ENCODE assay signal across 8 cellular contexts in genomic region chr16:1772362-1772907, GRCh38. TPM values are rescaled to one million over a fixed set of nuclear protein-coding genes. Genes with fewer than 3 reads are reported as not detected.
DNase-seq lines count a peak whose midpoint lies in the region; ATAC-seq, FAIRE-seq and TF ChIP-seq lines count a peak whose summit lies in the region.

EME2 (plus strand) TSS chr16:1772810; CDS start chr16:1773228, 418 bp downstream.

- H3K9ac ChIP-seq in mammary epithelial cell (ENCODE audit: insufficient read depth, low read length) (peak within 1 kb of the TSS; percentile 42), HepG2 (ENCODE audit: insufficient read depth, low read depth, low read length) (peak within 1 kb of the TSS; percentile 99)

- H3K4me3 ChIP-seq in mammary epithelial cell (replicated peaks in 1 of 3; ENCODE audit: insufficient read depth in 1 of 3, low read depth in 2 of 3, low read length in 3 of 3), result peak within 1 kb of the TSS; percentile 69 to 82 (median 70)
- H3K4me3 ChIP-seq in HepG2 (replicated peaks in 1 of 3; ENCODE audit: insufficient read depth in 1 of 3, low read depth in 2 of 3, low read length in 3 of 3), result peak within 1 kb of the TSS; percentile 94 to 96 (median 95)

- TF ChIP-seq RAD21 in HepG2 (CRISPR knock-in tag; IDR thresholded peaks at IDR 0.05), result no peak; the same call in none of the 2 replicates

- TF ChIP-seq CTCF in mammary epithelial cell (conservative IDR thresholded peaks at IDR 0.05 in 1 of 2, IDR thresholded peaks at IDR 0.05 in 1 of 2; ENCODE audit: extremely low read depth in 1 of 2, insufficient read depth in 1 of 2, low read depth in 1 of 2, low read length in 2 of 2), result no peak
- no peak for TF ChIP-seq CTCF in HepG2 (CRISPR knock-in tag; IDR thresholded peaks at IDR 0.05)

- H3K9me3 ChIP-seq in mammary epithelial cell (replicated peaks; ENCODE audit: insufficient read depth, low read length), result no peaks in the 10 kb centered on the region
- no peaks in the 10 kb centered on the region for H3K9me3 ChIP-seq in HepG2 (ENCODE audit: low read length)

- H3K27ac ChIP-seq in mammary epithelial cell (ENCODE audit: insufficient read depth, low read depth, low read length) (peak within 1 kb of the TSS; percentile 3), HepG2 (ENCODE audit: extremely low read length, insufficient read depth, low read length) (peak within 1 kb of the TSS; percentile 90)

- WGBS in mammary epithelial cell (ENCODE audit: low coverage, missing lambda C conversion rate), result 1% methylated on average over 20 of the region's 53 CpGs
- WGBS in HepG2 (ENCODE audit: low lambda C conversion rate), result 3% methylated on average over 15 of the region's 53 CpGs

- DNase-seq in ELR (ENCODE audit: low read depth) (peak; percentile 76), mammary epithelial cell (peak; percentile 55), HepG2 (ENCODE audit: low spot score) (peak; percentile 16)
- DNase-seq in stimulated activated CD8-positive, alpha-beta memory T cell treated with anti-CD3 and anti-CD28 coated beads, Interleukin-2, amount 100 ng/mL, for 48 hours (ENCODE audit: low read depth in 2 of 2), result peak; percentile 34 to 38

- FAIRE-seq in HepG2 (lab: Jason Lieb, UNC), result no peak

- CTCF ChIA-PET in mammary epithelial cell (lab: Charles Lee; ENCODE audit: low non-redundant PET) (no interaction called here), HepG2 (lab: Yijun Ruan, JAX; ENCODE audit: low intra/inter-chr PET ratio, low total read pairs) (interaction anchor here (1.8 to 2.2 kb wide), 2 partner anchors 40 to 51 kb away, joined by 9 to 11 read pairs; no protein-coding TSS in a partner anchor)

- BruUV-seq in mammary epithelial cell (replicated peaks; lab: Mats Ljungman, UMichigan) (no TSS peak), HepG2 (replicated peaks; lab: Mats Ljungman, UMichigan) (no TSS peak)

- peak; percentile 1 for ATAC-seq in HG03045 (IDR thresholded peaks at IDR 0.05; ENCODE audit: unreplicated experiment)
- ATAC-seq in HepG2, result peak; percentile 2
- no peak for ATAC-seq in HG02938 (IDR thresholded peaks at IDR 0.05; ENCODE audit: unreplicated experiment)
- no peak for ATAC-seq in GM21367 (IDR thresholded peaks at IDR 0.05; ENCODE audit: unreplicated experiment)

- H3K4me2 ChIP-seq in mammary epithelial cell (ENCODE audit: insufficient read depth, low read depth, low read length) (peak within 1 kb of the TSS; percentile 92), HepG2 (ENCODE audit: low read depth, low read length) (peak within 1 kb of the TSS; percentile 91)

- in situ Hi-C loops in mammary epithelial cell (cut with MboI; ENCODE audit: low sequenced_read_pairs in 2 of 2), result no loop called here
- in situ Hi-C loops in HepG2 (cut with HindIII; ENCODE audit: extremely low pct_ligation_motif_present, low pct_unique_long_range_greater_than_20kb), result no loop called here

- TF ChIP-seq POLR2A in HepG2 (IDR thresholded peaks at IDR 0.05; ENCODE audit: insufficient read depth in 1 of 2, low read depth in 2 of 2, low read length in 2 of 2), result no peak

- peak within 1 kb of the TSS; percentile 83 for H2AFZ ChIP-seq in mammary epithelial cell (ENCODE audit: low read depth, low read length)
- no peak within 1 kb of the TSS for H2AFZ ChIP-seq in HepG2 (ENCODE audit: low read length)

- H3K79me2 ChIP-seq in mammary epithelial cell (ENCODE audit: insufficient read depth, low read length) (peaks cover 48% of the 10 kb centered on the region), HepG2 (ENCODE audit: insufficient read depth, low read length) (peaks cover 30% of the 10 kb centered on the region)

- H3K4me1 ChIP-seq in mammary epithelial cell (ENCODE audit: insufficient read depth, low read length) (peaks cover 31% of the 10 kb centered on the region), HepG2 (ENCODE audit: insufficient read depth, low read length) (peaks cover 12% of the 10 kb centered on the region)

- H4K20me1 ChIP-seq in mammary epithelial cell (ENCODE audit: insufficient read depth, low read length), result peaks cover 2% of the 10 kb centered on the region
- H4K20me1 ChIP-seq in HepG2 (ENCODE audit: insufficient read depth, low read length), result no peaks in the 10 kb centered on the region

- no peak for TF ChIP-seq EP300 in HepG2 (IDR thresholded peaks at IDR 0.05; ENCODE audit: low read depth in 2 of 2, low read length in 2 of 2)
- TF ChIP-seq EP300 in HepG2 (CRISPR knock-in tag; IDR thresholded peaks at IDR 0.05; ENCODE audit: borderline replicate concordance), result no peak

- intact Hi-C loops in T-helper 2 cell treated with Interferon-gamma antibody and Interleukin-4, amounts not matched to agents 100 ng/mL and 5 ng/mL, for 36 hours (cut with micrococcal nuclease), result loop anchor here (1.0 to 5.0 kb wide), 3 partner anchors 65 to 352 kb away; partner anchors contain the start of genes MAPK8IP3, NDUFB10 and UQCC4
- intact Hi-C loops in mammary epithelial cell (cut with micrococcal nuclease), result loop anchor here (5.0 kb wide), 4 partner anchors 80 to 345 kb away; partner anchors contain the start of genes CRAMP1, IFT140 and TELO2
- intact Hi-C loops in HepG2 (cut with micrococcal nuclease; ENCODE audit: unreplicated experiment), result loop anchor here (5.0 kb wide), 1 partner anchor 40 kb away; no protein-coding TSS in a partner anchor

- H3K36me3 ChIP-seq in mammary epithelial cell (ENCODE audit: insufficient read depth, low read length), result peaks cover 2% of the 10 kb centered on the region
- H3K36me3 ChIP-seq in HepG2 (replicated peaks in 1 of 2; ENCODE audit: control insufficient read depth in 1 of 2, insufficient read depth in 2 of 2, low read length in 2 of 2), result peaks cover 7 to 26% of the 10 kb centered on the region in 2 experiments; a peak in 4 of 5 replicates

- dilution Hi-C loops in mammary epithelial cell (cut with HindIII; ENCODE audit: low sequenced_read_pairs), result no loop called here

- H3K27me3 ChIP-seq in mammary epithelial cell (ENCODE audit: insufficient read depth, low read length), result no peaks in the 10 kb centered on the region
- no peaks in the 10 kb centered on the region; a peak in 2 of 5 replicates for H3K27me3 ChIP-seq in HepG2 (ENCODE audit: control insufficient read depth in 1 of 2, insufficient read depth in 2 of 2, low read length in 2 of 2)

- POLR2A ChIA-PET in HepG2 (lab: Yijun Ruan, JAX), result interaction anchor here (0.6 to 1.8 kb wide), 13 partner anchors 10 to 743 kb away, joined by 3 to 38 read pairs (median 4); partner anchors contain the start of genes FAHD1, HAGH, IGFALS and JPT2

TF ChIP-seq in HepG2, 621 proteins besides CTCF, POLR2A, EP300 and RAD21 (continues in another document):
- TF ChIP-seq PHF20 (CRISPR knock-in tag; IDR thresholded peaks at IDR 0.05), result no peak
- TF ChIP-seq NR2F1 (CRISPR knock-in tag; IDR thresholded peaks at IDR 0.05), result no peak
- 0 out of 2 replicates have a peak, but pooled peaks have one; percentile 10 for TF ChIP-seq ZNF605 (CRISPR knock-in tag; IDR thresholded peaks at IDR 0.05)
- no peak for TF ChIP-seq ZNF816 (CRISPR knock-in tag; IDR thresholded peaks at IDR 0.05; ENCODE audit: borderline replicate concordance)
- 0 out of 2 replicates have a peak, but pooled peaks have one; percentile 24 for TF ChIP-seq ZNF550 (CRISPR knock-in tag; IDR thresholded peaks at IDR 0.05; ENCODE audit: borderline replicate concordance)
- no peak for TF ChIP-seq SNAI1 (CRISPR knock-in tag; IDR thresholded peaks at IDR 0.05; ENCODE audit: borderline replicate concordance)
- peak; percentile 26; the same call in 1 of the 2 replicates for TF ChIP-seq ZNF724P (CRISPR knock-in tag; IDR thresholded peaks at IDR 0.05; ENCODE audit: borderline replicate concordance)
- no peak for TF ChIP-seq SMAD9 (CRISPR knock-in tag; IDR thresholded peaks at IDR 0.05)
- no peak for TF ChIP-seq ZC3H13 (CRISPR knock-in tag; IDR thresholded peaks at IDR 0.05)
- 0 out of 2 replicates have a peak, but pooled peaks have one; percentile 24 for TF ChIP-seq HNF1B (CRISPR knock-in tag; IDR thresholded peaks at IDR 0.05)

RNA-seq across cellular contexts. Expression of gene EME2, which starts in this region (rescaled TPM):
- total RNA-seq in T-helper 2 cell treated with Interferon-gamma antibody and Interleukin-4, amounts not matched to agents 100 ng/mL and 5 ng/mL, for 36 hours, result 29.2 and 34.1 TPM in 2 replicates
- total RNA-seq in mammary epithelial cell, result 10 to 100 TPM; 17.2 to 29.0 TPM
- 7.0 TPM for polyA plus RNA-seq in mammary epithelial cell
- 2.3 TPM for polyA minus RNA-seq in mammary epithelial cell
- 1.7 and 7.6 TPM in 2 replicates for total RNA-seq in HepG2 (2016; rRNA removed; fragmentation: Illumina TruSeq; extraction: Trizol)
- 0.79 and 1.3 TPM in 2 replicates for total RNA-seq in HepG2 (2016; cell fraction: cytosol; rRNA removed; fragmentation: Illumina TruSeq; extraction: Trizol; ENCODE audit: low read depth)
- 1.7 and 6.0 TPM in 2 replicates for total RNA-seq in HepG2 (2016; cell fraction: insoluble cytoplasmic fraction; rRNA removed; fragmentation: Illumina TruSeq; extraction: Trizol)
- total RNA-seq in HepG2 (2016; cell fraction: membrane; rRNA removed; fragmentation: Illumina TruSeq; extraction: Trizol), result 1.2 TPM in 2 replicates
- 7.8 and 8.4 TPM in 2 replicates for total RNA-seq in HepG2 (2016; cell fraction: nucleus; rRNA removed; fragmentation: Illumina TruSeq; extraction: Trizol)
- polyA plus RNA-seq in HepG2 (2011; rRNA removed), result 4.4 and 6.5 TPM in 2 replicates
- 1.3 and 2.0 TPM in 2 replicates for polyA plus RNA-seq in HepG2 (2011; cell fraction: cytosol; rRNA removed)
- 81.3 and 90.4 TPM in 2 replicates for polyA plus RNA-seq in HepG2 (2011; cell fraction: nucleus; rRNA removed)
- 3.4 and 4.5 TPM in 2 replicates for polyA plus RNA-seq in HepG2 (2012)
- 0.23 and 0.36 TPM in 2 replicates for polyA plus RNA-seq in HepG2 (2016; cell fraction: cytosol; fragmentation: Illumina TruSeq; extraction: Trizol; ENCODE audit: low read depth)
- polyA plus RNA-seq in HepG2 (2016; cell fraction: insoluble cytoplasmic fraction; fragmentation: Illumina TruSeq; extraction: Trizol; ENCODE audit: low read depth), result 1.7 and 2.2 TPM in 2 replicates
- polyA plus RNA-seq in HepG2 (2016; cell fraction: membrane; fragmentation: Illumina TruSeq; extraction: Trizol; ENCODE audit: low read depth), result 0.51 and 0.65 TPM in 2 replicates
- polyA plus RNA-seq in HepG2 (2016; cell fraction: nucleus; fragmentation: Illumina TruSeq; extraction: Trizol; ENCODE audit: insufficient read depth, low read depth), result 31.9 and 34.1 TPM in 2 replicates
- polyA minus RNA-seq in HepG2 (2011; rRNA and poly(A)+ RNA removed; ENCODE audit: low replicate concordance), result 5.2 and 6.5 TPM in 2 replicates
- polyA minus RNA-seq in HepG2 (2011; cell fraction: cytosol; rRNA and poly(A)+ RNA removed), result 0.79 and 1.3 TPM in 2 replicates
- polyA minus RNA-seq in HepG2 (2011; cell fraction: nucleus; rRNA and poly(A)+ RNA removed), result 17.7 and 19.7 TPM in 2 replicates

Comparison
In these comparisons a context has a peak if more than half of its experiments do, and no peak if none do; other contexts are left out.
1. DNase-seq: peak in every context shown above with its lines; median percentile 76 in ELR; 55 in mammary epithelial cell; 36 in stimulated activated CD8-positive, alpha-beta memory T cell treated with anti-CD3 and anti-CD28 coated beads, Interleukin-2, amount 100 ng/mL, for 48 hours; 16 in HepG2.
2. ATAC-seq: peak in HG03045 (single experiment) and HepG2 (single experiment); none in HG02938 (single experiment) and GM21367 (single experiment).